9 cellular contexts compared by ENCODE assay signal in genomic region chr7:103395071-103395470, GRCh38. TPM values are rescaled to one million over a fixed set of nuclear protein-coding genes. Genes with fewer than 3 reads are reported as not detected.
"Had no signal": no experiment of that assay in that cellular context is flagged by ENCODE, and none has a peak within 500 bp of the region (broad histone marks: within the 10 kb centered on the region; RNA-seq: fewer than 3 reads in every experiment).

No MANE protein-coding gene starts in this region.

- H3K9ac ChIP-seq: GM23248 had no signal

- H3K4me3 Mint-ChIP-seq: H9 had no signal

- H3K27ac ChIP-seq: GM23248 had no signal

- FAIRE-seq: H54, HTR-8/SVneo had no signal

- H3K4me1 Mint-ChIP-seq: H9 had no signal

- H3K4me3 ChIP-seq: GM23248 had no signal

- DNase-seq: GM23248, GOT3, H9, HCEC 1CT, IMR-90, KBM-7 had no signal

- H2AFZ ChIP-seq: GM23248 had no signal

RNA-seq across cellular contexts. Expression of gene SLC26A5, which starts 50.9 kb away (rescaled TPM):
- total RNA-seq: GM23248, H9, HT-29, IMR-90 had no signal
- polyA plus RNA-seq: GM23248, IMR-90 had no signal
